ENCODE assay signal across 25 cellular contexts in genomic region chr15:73717802-73718201, GRCh38. TPM values are rescaled to one million over a fixed set of nuclear protein-coding genes. Genes with fewer than 3 reads are reported as not detected.
DNase-seq lines count a peak whose midpoint lies in the region; ATAC-seq and TF ChIP-seq lines count a peak whose summit lies in the region.
"Had no signal": no experiment of that assay in that cellular context is flagged by ENCODE, and none has a peak within 500 bp of the region (broad histone marks: within the 10 kb centered on the region; RNA-seq: fewer than 3 reads in every experiment).

No MANE protein-coding gene starts in this region.

- no peak overlapping the region for H3K4me3 Mint-ChIP-seq in WTC11
- H3K4me3 Mint-ChIP-seq: activated CD8-positive, alpha-beta memory T cell treated with anti-CD3 and anti-CD28 coated beads, Interleukin-2, amount 10 ng/mL, durations not matched to agents 7 days and 5 days; effector memory CD8-positive, alpha-beta T cell had no signal

- ATAC-seq in WTC11 = peak; percentile 62; the same call in 1 of the 2 replicates
- no peak for ATAC-seq in GM19035 (IDR thresholded peaks at IDR 0.05; ENCODE audit: unreplicated experiment)
- ATAC-seq: activated CD8-positive, alpha-beta memory T cell treated with anti-CD3 and anti-CD28 coated beads, Interleukin-2, amount 10 ng/mL, durations not matched to agents 7 days and 5 days; effector memory CD8-positive, alpha-beta T cell had no signal

- H3K9me3 ChIP-seq in HEK293 (ENCODE audit: control insufficient read depth, insufficient read depth, low read depth, low read length) = no peaks in the 10 kb centered on the region
- H3K9me3 ChIP-seq: Caco-2, SJSA1, spleen had no signal

- H3K27me3 Mint-ChIP-seq in WTC11 (ENCODE audit: low read depth) = no peaks in the 10 kb centered on the region; the same call in 1 of the 2 replicates

- peaks cover 14% of the 10 kb centered on the region for H3K36me3 Mint-ChIP-seq in WTC11
- H3K36me3 Mint-ChIP-seq: activated CD8-positive, alpha-beta memory T cell treated with anti-CD3 and anti-CD28 coated beads, Interleukin-2, amount 10 ng/mL, durations not matched to agents 7 days and 5 days had no signal

- CTCF ChIA-PET in HEK293 (lab: Yijun Ruan, JAX) = interaction anchor here (0.5 to 3.0 kb wide), 10 partner anchors 9 to 246 kb away, joined by 3 to 27 read pairs (median 6); partner anchors contain the start of gene TBC1D21
- CTCF ChIA-PET in WTC11 (lab: Charles Lee) = interaction anchor here (0.6 to 8.6 kb wide), 23 partner anchors 10 to 412 kb away, joined by 3 to 66 read pairs (median 4); partner anchors contain the start of gene INSYN1

- no peaks in the 10 kb centered on the region for H3K4me1 ChIP-seq in HEK293 (ENCODE audit: control insufficient read depth, insufficient read depth, low read length)
- H3K4me1 ChIP-seq: Caco-2, SJSA1, spleen had no signal

- POLR2A ChIA-PET in HEK293 (lab: Yijun Ruan, JAX) = no interaction called here
- POLR2A ChIA-PET in WTC11 (lab: Charles Lee) = no interaction called here

- H3K4me3 ChIP-seq in HEK293 (ENCODE audit: low read depth, low read length) = no peak overlapping the region
- no peak overlapping the region for H3K4me3 ChIP-seq in dorsolateral prefrontal cortex
- H3K4me3 ChIP-seq: hepatocyte, PC-9, SJSA1, spleen had no signal

- H3K27ac ChIP-seq in HEK293 (ENCODE audit: extremely low read depth, low read depth, low read length) (no peak overlapping the region), dorsolateral prefrontal cortex (no peak overlapping the region)
- H3K27ac ChIP-seq: hepatocyte, HL-60, PC-9, SJSA1, spleen had no signal

- H3K4me1 Mint-ChIP-seq in WTC11 = no peaks in the 10 kb centered on the region
- H3K4me1 Mint-ChIP-seq: activated CD8-positive, alpha-beta memory T cell treated with anti-CD3 and anti-CD28 coated beads, Interleukin-2, amount 10 ng/mL, durations not matched to agents 7 days and 5 days had no signal

- H3K36me3 ChIP-seq in HEK293 (ENCODE audit: control insufficient read depth in 2 of 2, insufficient read depth in 1 of 2, low read length in 2 of 2) = peaks cover 8 to 17% of the 10 kb centered on the region in 2 experiments; a peak in 2 of 3 replicates

- DNase-seq in D341Med (ENCODE audit: low spot score) = peak; percentile 46
- peak; percentile 49 for DNase-seq in WTC11 (ENCODE audit: low spot score)
- DNase-seq in iPS-NIHi11 (ENCODE audit: low spot score) = peak; percentile 62
- DNase-seq in dorsolateral prefrontal cortex = no peak
- no peak for DNase-seq in UCSD-AML1 (lab: John Stamatoyannopoulos, UW; ENCODE audit: unreplicated experiment)
- no peak for DNase-seq in NCI-H82 treated with DMSO at 0.1 percent for 48 hours (lab: John Stamatoyannopoulos, UW; ENCODE audit: unreplicated experiment)
- DNase-seq: activated CD4-positive, alpha-beta T cell treated with anti-CD3 and anti-CD28 coated beads for 1 hour; activated CD8-positive, alpha-beta memory T cell treated with anti-CD3 and anti-CD28 coated beads, Interleukin-2, amount 10 ng/mL, durations not matched to agents 7 days and 5 days; AML-193; Caco-2; central memory CD4-positive, alpha-beta T cell; effector memory CD8-positive, alpha-beta T cell; KBM-7; kidney glomerular epithelial cell; NCI-H1105; NCI-H524 treated with DMSO at 0.1 percent for 48 hours; PC-9; spleen; substantia nigra had no signal

- no peaks in the 10 kb centered on the region for H3K27me3 ChIP-seq in dorsolateral prefrontal cortex
- H3K27me3 ChIP-seq: hepatocyte had no signal

- H3K27ac Mint-ChIP-seq in WTC11 = no peak overlapping the region
- H3K27ac Mint-ChIP-seq: activated CD8-positive, alpha-beta memory T cell treated with anti-CD3 and anti-CD28 coated beads, Interleukin-2, amount 10 ng/mL, durations not matched to agents 7 days and 5 days; activated T-helper 2 cell treated with anti-CD3 and anti-CD28 coated beads, Interferon-gamma antibody, Interleukin-2, Interleukin-4, amounts not matched to agents 10 μg/mL and 5 μg/mL and 100 μg/mL, durations not matched to agents 14 hours and 24 hours and 36 hours; effector memory CD8-positive, alpha-beta T cell had no signal

- intact Hi-C loops in dorsolateral prefrontal cortex (cut with DNase I) = no loop called here

- H3K9me3 Mint-ChIP-seq in WTC11 = no peaks in the 10 kb centered on the region
- H3K9me3 Mint-ChIP-seq: activated T-helper 2 cell treated with anti-CD3 and anti-CD28 coated beads, Interferon-gamma antibody, Interleukin-2, Interleukin-4, amounts not matched to agents 10 μg/mL and 5 μg/mL and 100 μg/mL, durations not matched to agents 14 hours and 24 hours and 36 hours; effector memory CD8-positive, alpha-beta T cell had no signal

- TF ChIP-seq CTCF in HEK293 (tag by site-specific recombination; IDR thresholded peaks at IDR 0.05) (peak; percentile 15; the same call in 1 of the 2 replicates), WTC11 (IDR thresholded peaks at IDR 0.05) (peak; percentile 41), dorsolateral prefrontal cortex (IDR thresholded peaks at IDR 0.05 in 54 of 56, conservative IDR thresholded peaks at IDR 0.05 in 2 of 56; ENCODE audit: low read depth in 1 of 56, partially characterized antibody in 56 of 56) (peak in 6 of 56 donors; percentile 9 to 28 (median 12))

TF ChIP-seq in HEK293, 187 proteins besides CTCF, POLR2A, EP300 and RAD21:
- TF ChIP-seq ZNF2 (tag by site-specific recombination; IDR thresholded peaks at IDR 0.05) (no peak), ZNF624 (tag by site-specific recombination; IDR thresholded peaks at IDR 0.05) (no peak), ZNF37A (tag by site-specific recombination; IDR thresholded peaks at IDR 0.05) (no peak)

TF ChIP-seq in WTC11, 78 proteins besides CTCF, POLR2A, EP300 and RAD21 (continues in another document):
- no peak for TF ChIP-seq SOX15 (CRISPR knock-in tag; IDR thresholded peaks at IDR 0.05)
- TF ChIP-seq RELA (CRISPR knock-in tag; IDR thresholded peaks at IDR 0.05; ENCODE audit: borderline replicate concordance) = no peak
- no peak for TF ChIP-seq FOXJ3 (CRISPR knock-in tag; IDR thresholded peaks at IDR 0.05; ENCODE audit: borderline replicate concordance)
- no peak for TF ChIP-seq IRF2 (CRISPR knock-in tag; IDR thresholded peaks at IDR 0.05; ENCODE audit: borderline replicate concordance, low read depth)
- TF ChIP-seq ATF6 (CRISPR knock-in tag; IDR thresholded peaks at IDR 0.05) = no peak
- TF ChIP-seq E2F1 (CRISPR knock-in tag; IDR thresholded peaks at IDR 0.05) = no peak
- no peak for TF ChIP-seq PREB (CRISPR knock-in tag; IDR thresholded peaks at IDR 0.05; ENCODE audit: borderline replicate concordance)
- no peak for TF ChIP-seq IRF1 (CRISPR knock-in tag; IDR thresholded peaks at IDR 0.05)

RNA-seq across cellular contexts. Expression of gene CD276, which starts 33.6 kb away (rescaled TPM):
- total RNA-seq in WTC11 (2021) (146 to 153 TPM (median 150 TPM) in 3 replicates), dorsolateral prefrontal cortex (10 to 100 TPM; 13.7 to 51.4 (median 30.0) TPM)

RNA-seq across cellular contexts. Expression of gene INSYN1, which starts 35.3 kb away (rescaled TPM):
- total RNA-seq in WTC11 (2021) (9.0 to 11.9 TPM (median 9.8 TPM) in 3 replicates), dorsolateral prefrontal cortex (100 to 1,000 TPM in 55 of 120 experiments, 10 to 100 TPM in 65; 39.7 to 181 (median 97.6) TPM)
- total RNA-seq: activated CD8-positive, alpha-beta memory T cell treated with anti-CD3 and anti-CD28 coated beads, Interleukin-2, amount 10 ng/mL, durations not matched to agents 7 days and 5 days; activated T-helper 2 cell treated with anti-CD3 and anti-CD28 coated beads, Interferon-gamma antibody, Interleukin-2, Interleukin-4, amounts not matched to agents 10 μg/mL and 5 μg/mL and 100 μg/mL, durations not matched to agents 14 hours and 24 hours and 36 hours; PC-9; SJSA1 had no signal

Comparison
In these comparisons a context has a peak if more than half of its experiments do, and no peak if none do; other contexts are left out.
1. DNase-seq: peak in D341Med (single experiment), WTC11 (single experiment) and iPS-NIHi11 (single experiment); none in dorsolateral prefrontal cortex (0 of 10), UCSD-AML1 (single experiment) and NCI-H82 treated with DMSO at 0.1 percent for 48 hours (single experiment).